ENCODE assay signal across 8 cellular contexts in genomic region chr4:49118379-49119212, GRCh38.
DNase-seq lines count a peak whose midpoint lies in the region; ATAC-seq, FAIRE-seq and TF ChIP-seq lines count a peak whose summit lies in the region.
"Not testable (repeated sequence)": the region's sequence is repeated elsewhere in the genome, so short reads cannot be mapped to it uniquely, and the experiment has no call there.

No MANE protein-coding gene starts in this region.

- TF ChIP-seq CTCF in gastrocnemius medialis (IDR thresholded peaks at IDR 0.05 in 4 of 5, conservative IDR thresholded peaks at IDR 0.05 in 1 of 5) = not testable (repeated sequence)

- intact Hi-C loops in gastrocnemius medialis (cut with DNase I; ENCODE audit: low total_unique reads) = not testable (repeated sequence)

- FAIRE-seq in RCC 7860 (lab: Jason Lieb, UNC) = not testable (repeated sequence)

- H3K4me3 ChIP-seq in iPS-20b (ENCODE audit: low read length) = peak overlapping the region; percentile 32
- not testable (repeated sequence) for H3K4me3 ChIP-seq in gastrocnemius medialis

- H3K9me3 ChIP-seq in iPS-20b (ENCODE audit: insufficient read depth, low read depth, low read length) = peaks cover 75% of the 10 kb centered on the region
- not testable (repeated sequence) for H3K9me3 ChIP-seq in gastrocnemius medialis

- TF ChIP-seq POLR2A in gastrocnemius medialis (IDR thresholded peaks at IDR 0.05) = not testable (repeated sequence)

- H3K4me1 ChIP-seq in iPS-20b (ENCODE audit: insufficient read depth, low read length); gastrocnemius medialis: not testable (repeated sequence)

- not testable (repeated sequence) for H3K9ac ChIP-seq in iPS-20b (ENCODE audit: low read depth, low read length)

- in situ Hi-C loops in gastrocnemius medialis (cut with MboI; ENCODE audit: low sequenced_read_pairs in 4 of 4) = not testable (repeated sequence)

- ATAC-seq in GM18499 (IDR thresholded peaks at IDR 0.05; ENCODE audit: insufficient read depth, unreplicated experiment) = peak; percentile 42
- ATAC-seq in GM19463 (IDR thresholded peaks at IDR 0.05; ENCODE audit: unreplicated experiment) = peak; percentile 47
- peak; percentile 47 for ATAC-seq in HG02678 (IDR thresholded peaks at IDR 0.05; ENCODE audit: unreplicated experiment)
- ATAC-seq in HG03175 (IDR thresholded peaks at IDR 0.05; ENCODE audit: unreplicated experiment) = peak; percentile 55
- peak; percentile 50 to 67 for ATAC-seq in gastrocnemius medialis

- H3K27ac ChIP-seq in iPS-20b (ENCODE audit: low read length); gastrocnemius medialis: not testable (repeated sequence)

- DNase-seq in RCC 7860 (ENCODE audit: low spot score) (peak; percentile 5), cerebellar cortex (ENCODE audit: low spot score) (peak; percentile 14)
- DNase-seq in gastrocnemius medialis = not testable (repeated sequence)

- not testable (repeated sequence) for H3K36me3 ChIP-seq in iPS-20b (ENCODE audit: insufficient read depth, low read depth, low read length); gastrocnemius medialis

- not testable (repeated sequence) for H3K27me3 ChIP-seq in iPS-20b (ENCODE audit: insufficient read depth, low read length); gastrocnemius medialis
